ENCODE assay signal across 35 cellular contexts in the genomic region with DNA sequence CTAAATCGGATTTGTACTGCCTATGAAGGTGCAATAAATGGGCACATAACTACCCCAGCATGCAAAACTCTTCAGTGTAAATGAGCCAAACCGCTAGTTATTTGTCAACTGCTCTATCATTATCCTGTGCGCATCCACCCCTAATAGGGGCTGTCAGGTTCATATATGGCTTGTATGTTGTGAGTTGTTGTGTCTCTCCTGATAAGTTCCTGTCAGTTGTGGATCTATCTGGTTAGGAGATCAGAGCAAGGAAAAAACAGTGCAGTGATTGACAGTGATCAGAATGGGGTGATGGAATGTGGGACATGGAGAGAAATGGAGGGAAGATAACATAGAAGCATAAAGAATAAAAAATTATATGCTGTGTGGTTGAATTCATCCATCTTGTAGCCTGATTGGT.
"Had no signal": no experiment of that assay in that cellular context is flagged by ENCODE, and none has a peak within 500 bp of the region (broad histone marks: within the 10 kb centered on the region; RNA-seq: fewer than 3 reads in every experiment).

No MANE protein-coding gene starts in this region.

- H3K9me3 ChIP-seq: MG63 had no signal

- H3K27me3 ChIP-seq: MG63 had no signal

- H3K36me3 ChIP-seq: MG63 had no signal

- H3K4me3 ChIP-seq: MG63 had no signal

- H3K9ac ChIP-seq: KMS-11 had no signal

- H3K27ac ChIP-seq: KMS-11 had no signal

- H3K4me2 ChIP-seq: KMS-11 had no signal

- DNase-seq: Karpas-422, Kasumi-1, KG1, MG63, MM.1S, MV-4-11, NCI-H1048, NCI-H1092, NCI-H1092 treated with DMSO at 0.1 percent for 48 hours, NCI-H1105, NCI-H1105 treated with DMSO at 0.1 percent for 48 hours, NCI-H1417, NCI-H1417 treated with DMSO at 0.1 percent for 48 hours, NCI-H1436, NCI-H1436 treated with DMSO at 0.1 percent for 48 hours, NCI-H146, NCI-H1694, NCI-H1694 treated with DMSO at 0.1 percent for 48 hours, NCI-H187, NCI-H187 treated with DMSO at 0.1 percent for 48 hours, NCI-H1930, NCI-H2029, NCI-H2029 treated with DMSO at 0.1 percent for 48 hours, NCI-H2081, NCI-H2081 treated with DMSO at 0.1 percent for 48 hours, NCI-H2107, NCI-H2171, NCI-H2171 treated with DMSO at 0.1 percent for 48 hours, NCI-H2227 treated with DMSO at 0.1 percent for 48 hours, NCI-H226, NCI-H345, NCI-H446, NCI-H446 treated with DMSO at 0.1 percent for 48 hours, NCI-H510A had no signal
